ENCODE assay signal across 1 cellular context in the genomic region with DNA sequence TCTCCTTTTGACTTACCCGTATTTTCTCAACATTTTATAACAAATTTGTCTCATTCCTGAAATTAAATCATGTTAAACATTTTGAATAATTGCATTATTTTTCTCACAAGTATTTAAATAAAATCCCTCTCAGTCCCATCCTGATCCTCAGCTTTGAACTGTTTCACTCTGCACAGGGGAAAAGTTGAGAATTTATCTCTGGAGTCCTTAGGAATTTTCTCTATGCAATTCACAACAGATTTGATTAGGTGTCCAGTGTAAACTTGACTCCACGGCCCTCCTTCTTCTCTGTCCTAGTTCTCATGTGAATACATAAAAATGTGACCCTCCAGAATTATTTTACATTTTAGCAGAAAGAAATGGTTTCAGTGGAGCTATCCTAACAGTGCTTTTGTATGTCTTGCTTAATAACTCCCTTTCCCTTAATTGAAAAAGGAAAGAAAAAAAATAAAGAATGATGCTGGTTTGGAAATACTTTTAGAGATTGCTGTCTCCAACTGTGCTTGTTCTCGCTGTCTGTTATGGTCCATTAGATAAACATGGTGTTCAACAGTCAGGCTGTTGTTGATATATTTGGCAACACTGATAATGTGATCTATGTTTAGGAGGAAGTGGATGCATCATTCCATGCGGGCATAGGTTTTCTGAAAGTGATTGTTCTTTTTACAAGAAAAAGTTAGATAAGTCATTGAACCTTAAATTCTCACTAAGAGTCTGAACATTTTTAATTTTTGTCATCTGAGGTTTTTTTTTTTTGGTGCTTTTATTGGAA.
TF ChIP-seq lines count a peak whose summit lies in the region.

No MANE protein-coding gene starts in this region.

TF ChIP-seq in GM23338, 12 proteins besides CTCF, POLR2A, EP300 and RAD21 (continued from another document):
- TF ChIP-seq, protein P1, sequence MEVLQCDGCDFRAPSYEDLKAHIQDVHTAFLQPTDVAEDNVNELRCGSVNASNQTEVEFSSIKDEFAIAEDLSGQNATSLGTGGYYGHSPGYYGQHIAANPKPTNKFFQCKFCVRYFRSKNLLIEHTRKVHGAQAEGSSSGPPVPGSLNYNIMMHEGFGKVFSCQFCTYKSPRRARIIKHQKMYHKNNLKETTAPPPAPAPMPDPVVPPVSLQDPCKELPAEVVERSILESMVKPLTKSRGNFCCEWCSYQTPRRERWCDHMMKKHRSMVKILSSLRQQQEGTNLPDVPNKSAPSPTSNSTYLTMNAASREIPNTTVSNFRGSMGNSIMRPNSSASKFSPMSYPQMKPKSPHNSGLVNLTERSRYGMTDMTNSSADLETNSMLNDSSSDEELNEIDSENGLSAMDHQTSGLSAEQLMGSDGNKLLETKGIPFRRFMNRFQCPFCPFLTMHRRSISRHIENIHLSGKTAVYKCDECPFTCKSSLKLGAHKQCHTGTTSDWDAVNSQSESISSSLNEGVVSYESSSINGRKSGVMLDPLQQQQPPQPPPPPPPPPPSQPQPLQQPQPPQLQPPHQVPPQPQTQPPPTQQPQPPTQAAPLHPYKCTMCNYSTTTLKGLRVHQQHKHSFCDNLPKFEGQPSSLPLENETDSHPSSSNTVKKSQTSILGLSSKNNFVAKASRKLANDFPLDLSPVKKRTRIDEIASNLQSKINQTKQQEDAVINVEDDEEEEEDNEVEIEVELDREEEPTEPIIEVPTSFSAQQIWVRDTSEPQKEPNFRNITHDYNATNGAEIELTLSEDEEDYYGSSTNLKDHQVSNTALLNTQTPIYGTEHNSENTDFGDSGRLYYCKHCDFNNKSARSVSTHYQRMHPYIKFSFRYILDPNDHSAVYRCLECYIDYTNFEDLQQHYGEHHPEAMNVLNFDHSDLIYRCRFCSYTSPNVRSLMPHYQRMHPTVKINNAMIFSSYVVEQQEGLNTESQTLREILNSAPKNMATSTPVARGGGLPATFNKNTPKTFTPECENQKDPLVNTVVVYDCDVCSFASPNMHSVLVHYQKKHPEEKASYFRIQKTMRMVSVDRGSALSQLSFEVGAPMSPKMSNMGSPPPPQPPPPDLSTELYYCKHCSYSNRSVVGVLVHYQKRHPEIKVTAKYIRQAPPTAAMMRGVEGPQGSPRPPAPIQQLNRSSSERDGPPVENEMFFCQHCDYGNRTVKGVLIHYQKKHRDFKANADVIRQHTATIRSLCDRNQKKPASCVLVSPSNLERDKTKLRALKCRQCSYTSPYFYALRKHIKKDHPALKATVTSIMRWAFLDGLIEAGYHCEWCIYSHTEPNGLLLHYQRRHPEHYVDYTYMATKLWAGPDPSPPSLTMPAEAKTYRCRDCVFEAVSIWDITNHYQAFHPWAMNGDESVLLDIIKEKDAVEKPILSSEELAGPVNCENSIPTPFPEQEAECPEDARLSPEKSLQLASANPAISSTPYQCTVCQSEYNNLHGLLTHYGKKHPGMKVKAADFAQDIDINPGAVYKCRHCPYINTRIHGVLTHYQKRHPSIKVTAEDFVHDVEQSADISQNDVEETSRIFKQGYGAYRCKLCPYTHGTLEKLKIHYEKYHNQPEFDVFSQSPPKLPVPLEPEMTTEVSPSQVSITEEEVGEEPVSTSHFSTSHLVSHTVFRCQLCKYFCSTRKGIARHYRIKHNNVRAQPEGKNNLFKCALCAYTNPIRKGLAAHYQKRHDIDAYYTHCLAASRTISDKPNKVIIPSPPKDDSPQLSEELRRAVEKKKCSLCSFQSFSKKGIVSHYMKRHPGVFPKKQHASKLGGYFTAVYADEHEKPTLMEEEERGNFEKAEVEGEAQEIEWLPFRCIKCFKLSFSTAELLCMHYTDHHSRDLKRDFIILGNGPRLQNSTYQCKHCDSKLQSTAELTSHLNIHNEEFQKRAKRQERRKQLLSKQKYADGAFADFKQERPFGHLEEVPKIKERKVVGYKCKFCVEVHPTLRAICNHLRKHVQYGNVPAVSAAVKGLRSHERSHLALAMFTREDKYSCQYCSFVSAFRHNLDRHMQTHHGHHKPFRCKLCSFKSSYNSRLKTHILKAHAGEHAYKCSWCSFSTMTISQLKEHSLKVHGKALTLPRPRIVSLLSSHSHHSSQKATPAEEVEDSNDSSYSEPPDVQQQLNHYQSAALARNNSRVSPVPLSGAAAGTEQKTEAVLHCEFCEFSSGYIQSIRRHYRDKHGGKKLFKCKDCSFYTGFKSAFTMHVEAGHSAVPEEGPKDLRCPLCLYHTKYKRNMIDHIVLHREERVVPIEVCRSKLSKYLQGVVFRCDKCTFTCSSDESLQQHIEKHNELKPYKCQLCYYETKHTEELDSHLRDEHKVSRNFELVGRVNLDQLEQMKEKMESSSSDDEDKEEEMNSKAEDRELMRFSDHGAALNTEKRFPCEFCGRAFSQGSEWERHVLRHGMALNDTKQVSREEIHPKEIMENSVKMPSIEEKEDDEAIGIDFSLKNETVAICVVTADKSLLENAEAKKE (CRISPR knock-in tag; IDR thresholded peaks at IDR 0.05): no peak
- TF ChIP-seq JUNB (IDR thresholded peaks at IDR 0.05; ENCODE audit: unreplicated experiment) (no peak), ZNF114 (CRISPR knock-in tag; IDR thresholded peaks at IDR 0.05) (no peak), STAT1 (IDR thresholded peaks at IDR 0.05; ENCODE audit: unreplicated experiment) (no peak)
- TF ChIP-seq, protein P2, sequence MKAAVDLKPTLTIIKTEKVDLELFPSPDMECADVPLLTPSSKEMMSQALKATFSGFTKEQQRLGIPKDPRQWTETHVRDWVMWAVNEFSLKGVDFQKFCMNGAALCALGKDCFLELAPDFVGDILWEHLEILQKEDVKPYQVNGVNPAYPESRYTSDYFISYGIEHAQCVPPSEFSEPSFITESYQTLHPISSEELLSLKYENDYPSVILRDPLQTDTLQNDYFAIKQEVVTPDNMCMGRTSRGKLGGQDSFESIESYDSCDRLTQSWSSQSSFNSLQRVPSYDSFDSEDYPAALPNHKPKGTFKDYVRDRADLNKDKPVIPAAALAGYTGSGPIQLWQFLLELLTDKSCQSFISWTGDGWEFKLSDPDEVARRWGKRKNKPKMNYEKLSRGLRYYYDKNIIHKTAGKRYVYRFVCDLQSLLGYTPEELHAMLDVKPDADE (IDR thresholded peaks at IDR 0.05): no peak
TF ChIP-seq in GM23338: peak in this region for 0.
